In the genomic region with DNA sequence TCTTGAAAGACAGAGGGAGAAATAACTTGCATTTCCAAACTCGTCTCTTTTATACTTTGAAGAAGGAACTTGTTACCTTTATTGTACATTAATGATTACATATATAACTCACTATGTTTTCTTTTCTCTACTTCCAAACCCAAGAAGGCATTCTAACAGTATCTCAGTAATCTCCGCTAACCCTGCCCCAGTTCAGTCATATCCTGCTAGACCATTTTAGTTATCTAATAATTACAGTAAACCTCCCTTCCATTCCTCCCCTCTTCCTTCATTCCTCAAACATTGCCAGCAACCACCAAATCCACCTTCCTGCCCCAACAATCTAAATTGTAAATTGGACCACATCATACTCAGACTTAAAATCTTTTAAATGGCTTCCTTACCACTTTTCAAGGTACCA, we compare ENCODE assay signal across 1 cellular context.
TF ChIP-seq lines count a peak whose summit lies in the region.

No MANE protein-coding gene starts in this region.

TF ChIP-seq in WTC11, 78 proteins besides CTCF, POLR2A, EP300 and RAD21 (continued from another document):
- TF ChIP-seq PRDM15 (CRISPR knock-in tag; IDR thresholded peaks at IDR 0.05) (no peak), CDX4 (CRISPR knock-in tag; IDR thresholded peaks at IDR 0.05; ENCODE audit: borderline replicate concordance) (no peak), IRF2 (CRISPR knock-in tag; IDR thresholded peaks at IDR 0.05; ENCODE audit: borderline replicate concordance, low read depth) (no peak), ETV6 (CRISPR knock-in tag; IDR thresholded peaks at IDR 0.05) (no peak), EMX1 (CRISPR knock-in tag; IDR thresholded peaks at IDR 0.05) (no peak), RORB (CRISPR knock-in tag; IDR thresholded peaks at IDR 0.05) (no peak), FOXJ3 (CRISPR knock-in tag; IDR thresholded peaks at IDR 0.05; ENCODE audit: borderline replicate concordance) (no peak), SMAD3 (CRISPR knock-in tag; IDR thresholded peaks at IDR 0.05; ENCODE audit: borderline replicate concordance) (no peak), TEAD4 (CRISPR knock-in tag; IDR thresholded peaks at IDR 0.05) (no peak)
- TF ChIP-seq, protein P1, sequence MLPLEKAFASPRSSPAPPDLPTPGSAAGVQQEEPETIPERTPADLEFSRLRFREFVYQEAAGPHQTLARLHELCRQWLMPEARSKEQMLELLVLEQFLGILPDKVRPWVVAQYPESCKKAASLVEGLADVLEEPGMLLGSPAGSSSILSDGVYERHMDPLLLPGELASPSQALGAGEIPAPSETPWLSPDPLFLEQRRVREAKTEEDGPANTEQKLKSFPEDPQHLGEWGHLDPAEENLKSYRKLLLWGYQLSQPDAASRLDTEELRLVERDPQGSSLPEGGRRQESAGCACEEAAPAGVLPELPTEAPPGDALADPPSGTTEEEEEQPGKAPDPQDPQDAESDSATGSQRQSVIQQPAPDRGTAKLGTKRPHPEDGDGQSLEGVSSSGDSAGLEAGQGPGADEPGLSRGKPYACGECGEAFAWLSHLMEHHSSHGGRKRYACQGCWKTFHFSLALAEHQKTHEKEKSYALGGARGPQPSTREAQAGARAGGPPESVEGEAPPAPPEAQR (CRISPR knock-in tag; IDR thresholded peaks at IDR 0.05): no peak
- TF ChIP-seq, protein P2, sequence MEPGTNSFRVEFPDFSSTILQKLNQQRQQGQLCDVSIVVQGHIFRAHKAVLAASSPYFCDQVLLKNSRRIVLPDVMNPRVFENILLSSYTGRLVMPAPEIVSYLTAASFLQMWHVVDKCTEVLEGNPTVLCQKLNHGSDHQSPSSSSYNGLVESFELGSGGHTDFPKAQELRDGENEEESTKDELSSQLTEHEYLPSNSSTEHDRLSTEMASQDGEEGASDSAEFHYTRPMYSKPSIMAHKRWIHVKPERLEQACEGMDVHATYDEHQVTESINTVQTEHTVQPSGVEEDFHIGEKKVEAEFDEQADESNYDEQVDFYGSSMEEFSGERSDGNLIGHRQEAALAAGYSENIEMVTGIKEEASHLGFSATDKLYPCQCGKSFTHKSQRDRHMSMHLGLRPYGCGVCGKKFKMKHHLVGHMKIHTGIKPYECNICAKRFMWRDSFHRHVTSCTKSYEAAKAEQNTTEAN (CRISPR knock-in tag; IDR thresholded peaks at IDR 0.05): no peak
TF ChIP-seq in WTC11: peak in this region for 0.
